ENCODE assay signal across 16 cellular contexts in genomic region chr3:46670000-46670890, GRCh38. TPM values are rescaled to one million over a fixed set of nuclear protein-coding genes. Genes with fewer than 3 reads are reported as not detected.
DNase-seq lines count a peak whose midpoint lies in the region; ATAC-seq, FAIRE-seq and TF ChIP-seq lines count a peak whose summit lies in the region.
"Had no signal": no experiment of that assay in that cellular context is flagged by ENCODE, and none has a peak within 500 bp of the region (broad histone marks: within the 10 kb centered on the region; RNA-seq: fewer than 3 reads in every experiment).

No MANE protein-coding gene starts in this region.

- intact Hi-C loops in cardiac septum (cut with DNase I) = no loop called here
- intact Hi-C loops in kidney (cut with DNase I) = no loop called here
- intact Hi-C loops in aorta (cut with DNase I) = no loop called here

- H3K36me3 ChIP-seq in right atrium auricular region (peaks cover 15% of the 10 kb centered on the region), kidney (ENCODE audit: control insufficient read depth in 1 of 2, insufficient read depth in 2 of 2, low read length in 2 of 2) (peaks cover 0 to 4% of the 10 kb centered on the region in 2 donors), aorta (ENCODE audit: control insufficient read depth in 1 of 2, insufficient read depth in 2 of 2, low read length in 1 of 2) (no peaks in the 10 kb centered on the region)

- no peak for ATAC-seq in aorta (ENCODE audit: low FRiP score)
- no peak for ATAC-seq in HG03571 (IDR thresholded peaks at IDR 0.05; ENCODE audit: unreplicated experiment)
- ATAC-seq: T-helper 17 cell had no signal

- H3K4me1 ChIP-seq in right atrium auricular region (peaks cover 0 to 20% of the 10 kb centered on the region in 2 donors), kidney (ENCODE audit: control insufficient read depth in 1 of 2, insufficient read depth in 1 of 2, low read depth in 1 of 2, low read length in 2 of 2) (no peaks in the 10 kb centered on the region), aorta (ENCODE audit: control insufficient read depth in 1 of 2, insufficient read depth in 2 of 2, low read length in 2 of 2) (no peaks in the 10 kb centered on the region)

- WGBS in aorta, 2 donors = 84 to 86% methylated on average over 16 to 17 of the region's 17 CpGs

- no peaks in the 10 kb centered on the region for H3K9me3 ChIP-seq in right atrium auricular region
- H3K9me3 ChIP-seq in kidney (ENCODE audit: control insufficient read depth in 1 of 2, low read length in 2 of 2) = no peaks in the 10 kb centered on the region
- no peaks in the 10 kb centered on the region for H3K9me3 ChIP-seq in aorta (ENCODE audit: control insufficient read depth, low read length)

- no peak overlapping the region for H3K4me3 ChIP-seq in right atrium auricular region
- no peak overlapping the region for H3K4me3 ChIP-seq in kidney (ENCODE audit: low read length in 2 of 2)
- no peak overlapping the region for H3K4me3 ChIP-seq in aorta (ENCODE audit: low read length in 2 of 2)

- H3K27ac ChIP-seq in right atrium auricular region = peak overlapping the region in 1 of 2 donors; percentile 51
- H3K27ac ChIP-seq in kidney (ENCODE audit: low read depth in 2 of 2, low read length in 2 of 2) = no peak overlapping the region
- H3K27ac ChIP-seq in aorta (ENCODE audit: low read depth in 1 of 2, low read length in 2 of 2) = no peak overlapping the region

- no peak overlapping the region for H3K9ac ChIP-seq in kidney (ENCODE audit: low read length in 2 of 2)

- TF ChIP-seq CTCF in right atrium auricular region (IDR thresholded peaks at IDR 0.05) (no peak), kidney (IDR thresholded peaks at IDR 0.05; ENCODE audit: borderline replicate concordance, extremely low read depth, insufficient read depth) (no peak)

- no peaks in the 10 kb centered on the region for H3K27me3 ChIP-seq in right atrium auricular region
- no peaks in the 10 kb centered on the region for H3K27me3 ChIP-seq in aorta (ENCODE audit: control insufficient read depth in 1 of 2, insufficient read depth in 2 of 2, low read length in 1 of 2)

- DNase-seq in cardiac septum (ENCODE audit: low spot score) (peak; percentile 61), right atrium auricular region (ENCODE audit: low spot score) (no peak), kidney (peak; percentile 47), aorta (peak; percentile 32 to 42), NCI-H510A (lab: John Stamatoyannopoulos, UW) (no peak)
- DNase-seq: activated CD4-positive, alpha-beta T cell treated with anti-CD3 and anti-CD28 coated beads for 48 hours; effector memory CD4-positive, alpha-beta T cell; foreskin fibroblast; Kasumi-1; NCI-H1694; stimulated activated CD4-positive, alpha-beta T cell treated with anti-CD3 and anti-CD28 coated beads, Interleukin-2, amount 100 ng/mL, for 24 hours; trophoblast cell had no signal

- no peak for FAIRE-seq in kidney (lab: Jason Lieb, UNC)
- FAIRE-seq: H54 had no signal

RNA-seq across cellular contexts. Expression of gene ALS2CL, which starts 23.2 kb away (rescaled TPM):
- total RNA-seq in cardiac septum (32.5 TPM), right atrium auricular region (10 to 100 TPM in 1 of 2 donors, 1 to 10 TPM in 1; 8.3 to 12.5 TPM), kidney (78.9 TPM), aorta (10 to 100 TPM; 21.0 to 28.7 TPM)
- polyA plus RNA-seq in kidney (ENCODE audit: insufficient read depth, low read depth, low replicate concordance) (43.0 TPM), aorta (10 to 100 TPM in 1 of 2 donors, 1 to 10 TPM in 1; 3.8 to 40.7 TPM)

RNA-seq across cellular contexts. Expression of gene TMIE, which starts 30.9 kb away (rescaled TPM):
- total RNA-seq in cardiac septum (0.51 TPM), right atrium auricular region (not detected), kidney (0.79 TPM), aorta (under 1 TPM; 0.55 to 0.99 TPM)
- polyA plus RNA-seq in kidney (ENCODE audit: insufficient read depth, low read depth, low replicate concordance) (1.3 TPM), aorta (under 1 TPM; 0.75 to 1.00 TPM)

RNA-seq across cellular contexts. Expression of gene PRSS50, which starts 47.4 kb away (rescaled TPM):
- 0.78 TPM for total RNA-seq in cardiac septum
- under 1 TPM in 1 of 2 donors, not detected in 1; 0.12 TPM for total RNA-seq in right atrium auricular region
- total RNA-seq in kidney = 0.35 TPM
- 0.19 TPM for polyA plus RNA-seq in kidney (ENCODE audit: insufficient read depth, low read depth, low replicate concordance)
- not detected for total RNA-seq in aorta
- under 1 TPM in 1 of 2 donors, not detected in 1; 0.31 TPM for polyA plus RNA-seq in aorta
- total RNA-seq: NCI-H460, T-helper 17 cell had no signal

RNA-seq across cellular contexts. Expression of gene FAM240A, which starts 57.9 kb away (rescaled TPM):
- total RNA-seq in cardiac septum = not detected
- not detected for total RNA-seq in right atrium auricular region
- total RNA-seq in kidney = 0.44 TPM
- not detected for polyA plus RNA-seq in kidney (ENCODE audit: insufficient read depth, low read depth, low replicate concordance)
- not detected for total RNA-seq in aorta
- not detected for polyA plus RNA-seq in aorta
- total RNA-seq: NCI-H460, T-helper 17 cell had no signal

Comparison
In these comparisons a context has a peak if more than half of its experiments do, and no peak if none do; other contexts are left out.
1. DNase-seq: peak in cardiac septum (single experiment), kidney (single experiment) and aorta (2 of 2); none in right atrium auricular region (single experiment) and NCI-H510A (single experiment).